In genomic region chr11:36365937-36366336, GRCh38 we compare ENCODE assay signal across 20 cellular contexts.
DNase-seq lines count a peak whose midpoint lies in the region; ATAC-seq and TF ChIP-seq lines count a peak whose summit lies in the region.
"Had no signal": no experiment of that assay in that cellular context is flagged by ENCODE, and none has a peak within 500 bp of the region (broad histone marks: within the 10 kb centered on the region; RNA-seq: fewer than 3 reads in every experiment).

No MANE protein-coding gene starts in this region.

- TF ChIP-seq CTCF in fibroblast of villous mesenchyme (IDR thresholded peaks at IDR 0.05; ENCODE audit: insufficient read depth, low read depth, low read length) (no peak), dorsolateral prefrontal cortex (IDR thresholded peaks at IDR 0.05 in 54 of 56, conservative IDR thresholded peaks at IDR 0.05 in 2 of 56; ENCODE audit: low read depth in 1 of 56, partially characterized antibody in 56 of 56) (no peak)

- H3K27ac Mint-ChIP-seq in activated CD8-positive, alpha-beta memory T cell treated with anti-CD3 and anti-CD28 coated beads, Interleukin-2, amount 10 ng/mL, durations not matched to agents 7 days and 5 days: no peak overlapping the region
- H3K27ac Mint-ChIP-seq: activated naive CD8-positive, alpha-beta T cell treated with anti-CD3 and anti-CD28 coated beads, Interleukin-2, amount 10 ng/mL, durations not matched to agents 7 days and 5 days; activated T-helper 1 cell treated with anti-CD3 and anti-CD28 coated beads, Interleukin-12 subunit alpha, Interleukin-12 subunit beta, Interleukin-2, Interleukin-4 antibody, amounts not matched to agents 30 ng/mL and 10 ng/mL and 1 ng/mL, durations not matched to agents 14 hours and 24 hours and 36 hours; CD8-positive, alpha-beta memory T cell; dendritic cell treated with granulocyte-macrophage colony-stimulating factor and Interleukin-4, amounts not matched to agents 40 ng/mL and 50 ng/mL, for 4 days; IgD-negative memory B cell; stimulated activated naive B cell treated with anti-CD40 and anti-IgM and Interleukin-4, amounts not matched to agents 10 μg/mL and 1 μg/mL and 100 μg/mL, for 72 hours; T-helper 1 cell treated with Interleukin-12 subunit alpha and Interleukin-12 subunit beta and Interleukin-4 antibody, amounts not matched to agents 30 μg/mL and 1 μg/mL, for 36 hours had no signal

- DNase-seq in AG20443 (ENCODE audit: low spot score) (peak; percentile 31), KBM-7 (peak; percentile 75), SK-N-MC (ENCODE audit: low read depth, low spot score) (peak; percentile 78), fibroblast of villous mesenchyme (ENCODE audit: low read depth) (peak; percentile 49), dorsolateral prefrontal cortex (no peak), NCI-H1092 (lab: John Stamatoyannopoulos, UW) (no peak), T-helper 9 cell (no peak)
- no peak for DNase-seq in activated CD8-positive, alpha-beta memory T cell treated with anti-CD3 and anti-CD28 coated beads, Interleukin-2, amount 10 ng/mL, durations not matched to agents 7 days and 5 days
- DNase-seq: activated CD8-positive, alpha-beta memory T cell treated with anti-CD3 and anti-CD28 coated beads for 24 hours; activated naive CD8-positive, alpha-beta T cell treated with anti-CD3 and anti-CD28 coated beads, Interleukin-2, amount 10 ng/mL, durations not matched to agents 7 days and 5 days; CD8-positive, alpha-beta memory T cell; NCI-H1436 treated with DMSO at 0.1 percent for 48 hours; NCI-H748 treated with DMSO at 0.1 percent for 48 hours; stimulated activated CD4-positive, alpha-beta T cell treated with anti-CD3 and anti-CD28 coated beads, Interleukin-15, amount 100 ng/mL, for 24 hours; stimulated activated naive B cell treated with anti-CD40 and anti-IgM and Interleukin-4, amounts not matched to agents 10 μg/mL and 1 μg/mL and 100 μg/mL, for 72 hours had no signal

- H3K27me3 ChIP-seq in dorsolateral prefrontal cortex: no peaks in the 10 kb centered on the region

- peaks cover 57% of the 10 kb centered on the region for H3K27me3 Mint-ChIP-seq in activated CD8-positive, alpha-beta memory T cell treated with anti-CD3 and anti-CD28 coated beads, Interleukin-2, amount 10 ng/mL, durations not matched to agents 7 days and 5 days

- no peaks in the 10 kb centered on the region for H3K36me3 Mint-ChIP-seq in activated CD8-positive, alpha-beta memory T cell treated with anti-CD3 and anti-CD28 coated beads, Interleukin-2, amount 10 ng/mL, durations not matched to agents 7 days and 5 days
- H3K36me3 Mint-ChIP-seq: IgD-negative memory B cell; stimulated activated naive B cell treated with anti-CD40 and anti-IgM and Interleukin-4, amounts not matched to agents 10 μg/mL and 1 μg/mL and 100 μg/mL, for 72 hours had no signal

- H3K4me3 ChIP-seq in SK-N-MC (0 out of 2 replicates have a peak overlapping the region, but pooled peaks have one; percentile 1), fibroblast of villous mesenchyme (ENCODE audit: low read depth, low read length) (no peak overlapping the region), dorsolateral prefrontal cortex (no peak overlapping the region)

- no peaks in the 10 kb centered on the region for H3K36me3 ChIP-seq in SK-N-MC (ENCODE audit: insufficient read depth, low read length)

- H3K27ac ChIP-seq in SK-N-MC (peak overlapping the region; percentile 67), dorsolateral prefrontal cortex (no peak overlapping the region)

- H3K4me3 Mint-ChIP-seq in activated CD8-positive, alpha-beta memory T cell treated with anti-CD3 and anti-CD28 coated beads, Interleukin-2, amount 10 ng/mL, durations not matched to agents 7 days and 5 days: no peak overlapping the region
- H3K4me3 Mint-ChIP-seq: activated naive CD8-positive, alpha-beta T cell treated with anti-CD3 and anti-CD28 coated beads, Interleukin-2, amount 10 ng/mL, durations not matched to agents 7 days and 5 days; activated T-helper 1 cell treated with anti-CD3 and anti-CD28 coated beads, Interleukin-12 subunit alpha, Interleukin-12 subunit beta, Interleukin-2, Interleukin-4 antibody, amounts not matched to agents 30 ng/mL and 10 ng/mL and 1 ng/mL, durations not matched to agents 14 hours and 24 hours and 36 hours; CD8-positive, alpha-beta memory T cell; dendritic cell treated with granulocyte-macrophage colony-stimulating factor and Interleukin-4, amounts not matched to agents 40 ng/mL and 50 ng/mL, for 4 days; IgD-negative memory B cell; stimulated activated naive B cell treated with anti-CD40 and anti-IgM and Interleukin-4, amounts not matched to agents 10 μg/mL and 1 μg/mL and 100 μg/mL, for 72 hours; T-helper 1 cell treated with Interleukin-12 subunit alpha and Interleukin-12 subunit beta and Interleukin-4 antibody, amounts not matched to agents 30 μg/mL and 1 μg/mL, for 36 hours had no signal

- intact Hi-C loops in dorsolateral prefrontal cortex (cut with DNase I): no loop called here

- in situ Hi-C loops in KBM-7 (cut with MboI; ENCODE audit: low pct_unique_long_range_greater_than_20kb, low sequenced_read_pairs): no loop called here

- no peak overlapping the region for H3K9ac ChIP-seq in SK-N-MC (ENCODE audit: insufficient read length)

- H3K9me3 Mint-ChIP-seq in activated CD8-positive, alpha-beta memory T cell treated with anti-CD3 and anti-CD28 coated beads, Interleukin-2, amount 10 ng/mL, durations not matched to agents 7 days and 5 days (ENCODE audit: low read depth): no peaks in the 10 kb centered on the region
- H3K9me3 Mint-ChIP-seq: activated naive CD8-positive, alpha-beta T cell treated with anti-CD3 and anti-CD28 coated beads, Interleukin-2, amount 10 ng/mL, durations not matched to agents 7 days and 5 days; activated T-helper 1 cell treated with anti-CD3 and anti-CD28 coated beads, Interleukin-12 subunit alpha, Interleukin-12 subunit beta, Interleukin-2, Interleukin-4 antibody, amounts not matched to agents 30 ng/mL and 10 ng/mL and 1 ng/mL, durations not matched to agents 14 hours and 24 hours and 36 hours; CD8-positive, alpha-beta memory T cell; dendritic cell treated with granulocyte-macrophage colony-stimulating factor and Interleukin-4, amounts not matched to agents 40 ng/mL and 50 ng/mL, for 4 days; IgD-negative memory B cell; stimulated activated naive B cell treated with anti-CD40 and anti-IgM and Interleukin-4, amounts not matched to agents 10 μg/mL and 1 μg/mL and 100 μg/mL, for 72 hours; T-helper 1 cell treated with Interleukin-12 subunit alpha and Interleukin-12 subunit beta and Interleukin-4 antibody, amounts not matched to agents 30 μg/mL and 1 μg/mL, for 36 hours had no signal

- H3K9me3 ChIP-seq in SK-N-MC (ENCODE audit: low read depth, low read length): no peaks in the 10 kb centered on the region

- CTCF ChIA-PET in activated CD8-positive, alpha-beta memory T cell treated with anti-CD3 and anti-CD28 coated beads, Interleukin-2, amount 10 ng/mL, durations not matched to agents 7 days and 5 days (lab: Charles Lee): no interaction called here

- peaks cover 20% of the 10 kb centered on the region for H3K4me1 Mint-ChIP-seq in activated CD8-positive, alpha-beta memory T cell treated with anti-CD3 and anti-CD28 coated beads, Interleukin-2, amount 10 ng/mL, durations not matched to agents 7 days and 5 days

- ATAC-seq in activated CD8-positive, alpha-beta memory T cell treated with anti-CD3 and anti-CD28 coated beads, Interleukin-2, amount 10 ng/mL, durations not matched to agents 7 days and 5 days: no peak
- ATAC-seq: activated CD4-positive, CD25-positive, alpha-beta regulatory T cell treated with anti-CD3 and anti-CD28 coated beads, Interleukin-2, amount 50 U/mL, for 24 hours; stimulated activated naive B cell treated with anti-CD40 and anti-IgM and Interleukin-4, amounts not matched to agents 10 μg/mL and 1 μg/mL and 100 μg/mL, for 72 hours had no signal

Comparison
In these comparisons a context has a peak if more than half of its experiments do, and no peak if none do; other contexts are left out.
1. DNase-seq: peak in AG20443 (single experiment), KBM-7 (single experiment), SK-N-MC (single experiment) and fibroblast of villous mesenchyme (single experiment); none in dorsolateral prefrontal cortex (0 of 10), NCI-H1092 (single experiment), activated CD8-positive, alpha-beta memory T cell treated with anti-CD3 and anti-CD28 coated beads, Interleukin-2, amount 10 ng/mL, durations not matched to agents 7 days and 5 days (single experiment) and T-helper 9 cell (single experiment).